In the genomic region with DNA sequence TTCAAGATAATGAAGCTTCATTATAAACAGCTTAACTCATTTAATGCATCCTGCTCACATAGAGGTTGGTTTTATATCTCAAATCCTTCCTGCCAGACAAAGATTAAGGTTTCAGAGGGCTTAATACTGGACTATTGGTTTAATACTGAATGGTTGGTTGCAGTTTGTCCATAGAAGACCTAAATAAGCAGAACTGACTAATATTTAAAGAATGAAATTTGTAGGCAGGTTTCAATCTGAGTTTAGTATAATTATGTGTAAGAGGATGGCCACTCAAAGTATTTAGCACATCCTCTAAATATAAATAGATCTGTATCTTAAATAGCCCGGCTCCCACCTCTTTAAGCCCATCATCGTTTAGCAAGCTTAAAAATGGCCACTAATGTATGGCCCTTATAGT, we compare ENCODE assay signal across 13 cellular contexts.
DNase-seq lines count a peak whose midpoint lies in the region; ATAC-seq and TF ChIP-seq lines count a peak whose summit lies in the region.
"Had no signal": no experiment of that assay in that cellular context is flagged by ENCODE, and none has a peak within 500 bp of the region (broad histone marks: within the 10 kb centered on the region; RNA-seq: fewer than 3 reads in every experiment).

No MANE protein-coding gene starts in this region.

- H3K9me3 ChIP-seq in IMR-90 (ENCODE audit: control insufficient read depth, insufficient read depth, low read length) = no peaks in the 10 kb centered on the region

- POLR2A ChIA-PET in GM10248 (lab: Yijun Ruan, JAX) = no interaction called here
- POLR2A ChIA-PET in IMR-90 (lab: Charles Lee; ENCODE audit: unreplicated experiment) = no interaction called here

- no peak overlapping the region for H4K5ac ChIP-seq in IMR-90 (ENCODE audit: low read depth, low read length)

- H3K4me3 ChIP-seq in IMR-90 (ENCODE audit: insufficient read depth, low read depth, low read length) = no peak overlapping the region

- no peak overlapping the region for H3K23ac ChIP-seq in IMR-90 (ENCODE audit: low read depth, low read length)

- H2AK9ac ChIP-seq in IMR-90 (replicated peaks; ENCODE audit: low read depth, low read length, poor library complexity) = no peak overlapping the region

- no peak for TF ChIP-seq POLR2A in IMR-90 (IDR thresholded peaks at IDR 0.05; ENCODE audit: low read depth, low read length)

- intact Hi-C loops in IMR-90 (cut with micrococcal nuclease) = loop anchor here (5.0 kb wide), 2 partner anchors 353 to 577 kb away; no protein-coding TSS in a partner anchor

- no peaks in the 10 kb centered on the region for H3K27me3 ChIP-seq in IMR-90 (ENCODE audit: control insufficient read depth, insufficient read depth, low read length)

- TF ChIP-seq RAD21 in IMR-90 (IDR thresholded peaks at IDR 0.05; ENCODE audit: low read length) = no peak

- H2BK15ac ChIP-seq in IMR-90 (ENCODE audit: low read depth, low read length) = no peak overlapping the region

- H3K9me1 ChIP-seq in IMR-90 (ENCODE audit: insufficient read depth, low read length) = no peaks in the 10 kb centered on the region; the same call in 1 of the 2 replicates

- H4K8ac ChIP-seq in IMR-90 (ENCODE audit: low read depth in 2 of 2, low read length in 2 of 2) = no peak overlapping the region; a peak in 1 of 4 replicates

- no TSS peak for BruUV-seq in IMR-90 (replicated peaks; lab: Mats Ljungman, UMichigan)

- no peak overlapping the region for H4K91ac ChIP-seq in IMR-90 (ENCODE audit: insufficient read depth, low read depth, low read length)

- H2AFZ ChIP-seq in IMR-90 (replicated peaks; ENCODE audit: low read length, poor library complexity) = no peak overlapping the region

- H3K9ac ChIP-seq in IMR-90 (ENCODE audit: low read depth, low read length) = no peak overlapping the region

- no peak overlapping the region for H3K14ac ChIP-seq in IMR-90 (replicated peaks; ENCODE audit: low read depth, low read length)

- H2BK20ac ChIP-seq in IMR-90 (ENCODE audit: low read depth, low read length) = peak overlapping the region; percentile 20; the same call in 1 of the 2 replicates

- no CpG with 5 or more reads among the region's 2 CpGs for WGBS in IMR-90 (ENCODE audit: extremely low coverage in 2 of 2, insufficient read length in 1 of 2), 2 experiments

- peaks cover 0 to 5% of the 10 kb centered on the region in 2 experiments; a peak in 1 of 4 replicates for H3K79me1 ChIP-seq in IMR-90 (ENCODE audit: low read depth in 1 of 2, low read length in 2 of 2)

- H3K18ac ChIP-seq in IMR-90 (ENCODE audit: low read depth, low read length) = no peak overlapping the region

- ATAC-seq in GM19463 (IDR thresholded peaks at IDR 0.05; ENCODE audit: unreplicated experiment) = peak; percentile 82
- ATAC-seq in HG02884 (IDR thresholded peaks at IDR 0.05; ENCODE audit: unreplicated experiment) = peak; percentile 89
- no peak for ATAC-seq in IMR-90 (ENCODE audit: low read depth)
- ATAC-seq in GM19324 (IDR thresholded peaks at IDR 0.05; ENCODE audit: low FRiP score, unreplicated experiment) = no peak

- in situ Hi-C loops in IMR-90 (cut with MboI; ENCODE audit: low sequenced_read_pairs) = no loop called here

- no peak overlapping the region for H2AK5ac ChIP-seq in IMR-90 (ENCODE audit: low read depth, low read length)

- no peak overlapping the region; the same call in 1 of the 2 replicates for H3K4me2 ChIP-seq in IMR-90 (ENCODE audit: low read depth, low read length)

- H3K56ac ChIP-seq in IMR-90 (ENCODE audit: extremely low read depth, insufficient read depth, low read length) = no peak overlapping the region

- H4K20me1 ChIP-seq in IMR-90 (ENCODE audit: insufficient read depth, low read length) = no peaks in the 10 kb centered on the region

- CTCF ChIA-PET in GM10248 (lab: Yijun Ruan, JAX) (interaction anchor here (0.9 to 6.2 kb wide), 2 partner anchors 71 to 115 kb away, joined by 3 to 56 read pairs; no protein-coding TSS in a partner anchor), IMR-90 (lab: Yijun Ruan, JAX) (interaction anchor here (0.6 to 1.2 kb wide), 3 partner anchors 9 to 207 kb away, joined by 3 to 6 read pairs (median 3); no protein-coding TSS in a partner anchor)

- H3K4me1 ChIP-seq in IMR-90 (ENCODE audit: control insufficient read depth, insufficient read depth, low read length) = peaks cover 4% of the 10 kb centered on the region

- dilution Hi-C loops in IMR-90 (cut with HindIII; ENCODE audit: low sequenced_read_pairs, unreplicated experiment) = no loop called here

- no peaks in the 10 kb centered on the region for H3K36me3 ChIP-seq in IMR-90 (ENCODE audit: control insufficient read depth, insufficient read depth, low read length)

- H2BK120ac ChIP-seq in IMR-90 (ENCODE audit: low read depth, low read length) = peak overlapping the region; percentile 47; the same call in 1 of the 2 replicates

- H3K27ac ChIP-seq in IMR-90 (ENCODE audit: insufficient read depth, low read length) = no peak overlapping the region

- TF ChIP-seq CTCF in GM10248 (IDR thresholded peaks at IDR 0.05; ENCODE audit: control extremely low read depth, extremely low read depth, low read depth, missing control alignments) (no peak), IMR-90 (conservative IDR thresholded peaks at IDR 0.05; ENCODE audit: low read depth, low read length) (no peak)

- DNase-seq in GM10248 (ENCODE audit: extremely low spot score) (peak; percentile 20), IMR-90 (peak; percentile 13), COLO668 (lab: John Stamatoyannopoulos, UW; ENCODE audit: unreplicated experiment) (no peak), NCI-H1092 (lab: John Stamatoyannopoulos, UW) (no peak), HPDE6-E6E7 (ENCODE audit: extremely low spot score) (no peak)
- DNase-seq: activated CD4-positive, alpha-beta T cell treated with anti-CD3 and anti-CD28 coated beads, Interleukin-2, amount 10 ng/mL, durations not matched to agents 24 days and 14 days; activated naive CD4-positive, alpha-beta T cell treated with Interleukin-2 at 50 U/mL for 16 hours; cerebellar nuclear complex; DND-41; NCI-H1092 treated with DMSO at 0.1 percent for 48 hours had no signal

- H3K4ac ChIP-seq in IMR-90 (ENCODE audit: low read depth, low read length) = no peak overlapping the region

- H2BK5ac ChIP-seq in IMR-90 (ENCODE audit: low read depth, low read length, poor library complexity, severe bottlenecking) = peak overlapping the region; percentile 34

TF ChIP-seq in IMR-90, 13 proteins besides CTCF, POLR2A, EP300 and RAD21:
- TF ChIP-seq RFX5 (IDR thresholded peaks at IDR 0.05; ENCODE audit: low read depth, low read length) (no peak), CHD1 (IDR thresholded peaks at IDR 0.05; ENCODE audit: low read depth, low read length) (no peak), MXI1 (IDR thresholded peaks at IDR 0.05; ENCODE audit: borderline replicate concordance, low read depth, low read length) (no peak), FOS (IDR thresholded peaks at IDR 0.05; ENCODE audit: low read depth, low read length) (no peak), MAZ (IDR thresholded peaks at IDR 0.05; ENCODE audit: borderline replicate concordance, low read depth, low read length) (no peak)

Comparison
In these comparisons a context has a peak if more than half of its experiments do, and no peak if none do; other contexts are left out.
1. DNase-seq: peak in GM10248 (single experiment) and IMR-90 (single experiment); none in COLO668 (single experiment), NCI-H1092 (single experiment) and HPDE6-E6E7 (single experiment).
2. ATAC-seq: peak in GM19463 (single experiment) and HG02884 (single experiment); none in IMR-90 (single experiment) and GM19324 (single experiment).